Comparison of ENCODE assay signal across 15 cellular contexts in the genomic region with DNA sequence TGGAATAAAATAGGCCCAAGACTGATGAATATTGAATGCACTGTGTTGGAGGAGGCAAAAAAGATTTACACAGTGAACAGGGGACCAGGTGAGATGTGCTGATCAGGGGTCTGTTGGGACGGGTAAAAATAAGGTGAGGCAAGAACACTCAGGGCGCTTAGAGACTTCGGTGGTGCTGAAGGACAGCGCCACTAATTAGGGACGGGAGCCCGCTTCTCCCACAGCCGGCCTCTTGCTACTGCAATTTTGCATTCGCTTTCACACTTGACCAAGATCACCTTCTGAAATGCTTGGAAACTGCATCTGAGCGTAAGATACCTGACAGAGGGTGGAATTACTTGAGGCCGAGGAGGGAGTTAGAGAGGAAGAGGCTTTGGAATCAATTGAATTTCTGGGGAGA. TPM values are rescaled to one million over a fixed set of nuclear protein-coding genes. Genes with fewer than 3 reads are reported as not detected.
A peak's percentile ranks its signal among the peaks of the same experiment; 100 is the strongest.
DNase-seq lines count a peak whose midpoint lies in the region; ATAC-seq and TF ChIP-seq lines count a peak whose summit lies in the region.
"Had no signal": no experiment of that assay in that cellular context is flagged by ENCODE, and none has a peak within 500 bp of the region (broad histone marks: within the 10 kb centered on the region; RNA-seq: fewer than 3 reads in every experiment).

No MANE protein-coding gene starts in this region.

- no peak for TF ChIP-seq POLR2A in breast epithelium (IDR thresholded peaks at IDR 0.05)

- BruUV-seq in MCF 10A (replicated peaks; lab: Mats Ljungman, UMichigan): no TSS peak

- H2AFZ ChIP-seq in Karpas-422 (ENCODE audit: low read length): no peak overlapping the region
- H2AFZ ChIP-seq: parathyroid adenoma had no signal

- H3K27ac ChIP-seq in breast epithelium: no peak overlapping the region
- H3K27ac ChIP-seq in Karpas-422 (ENCODE audit: low read length): no peak overlapping the region
- H3K27ac ChIP-seq in colonic mucosa: no peak overlapping the region
- H3K27ac ChIP-seq: parathyroid adenoma, thoracic aorta had no signal

- H3K4me3 ChIP-seq in breast epithelium: no peak overlapping the region
- no peak overlapping the region for H3K4me3 ChIP-seq in astrocyte of the spinal cord (ENCODE audit: low read depth, low read length)
- H3K4me3 ChIP-seq in Karpas-422 (ENCODE audit: low read length): no peak overlapping the region
- no peak overlapping the region for H3K4me3 ChIP-seq in colonic mucosa
- H3K4me3 ChIP-seq: thoracic aorta had no signal

- no peaks in the 10 kb centered on the region for H3K4me1 Mint-ChIP-seq in MCF 10A (ENCODE audit: insufficient read depth, unreplicated experiment)

- H3K27ac Mint-ChIP-seq in MCF 10A (ENCODE audit: low read depth, unreplicated experiment): no peak overlapping the region
- H3K27ac Mint-ChIP-seq: activated naive CD8-positive, alpha-beta T cell; immature natural killer cell had no signal

- intact Hi-C loops in MCF 10A (cut with micrococcal nuclease) (no loop called here), breast epithelium (cut with DNase I; ENCODE audit: low total_unique reads) (no loop called here), colonic mucosa (cut with DNase I) (no loop called here)

- H3K4me2 ChIP-seq in Karpas-422 (ENCODE audit: low read depth, low read length, poor library complexity, severe bottlenecking): no peak overlapping the region

- peaks cover 5% of the 10 kb centered on the region for H3K9me3 Mint-ChIP-seq in MCF 10A (ENCODE audit: unreplicated experiment)

- no peak for ATAC-seq in GM21526 (IDR thresholded peaks at IDR 0.05; ENCODE audit: low FRiP score, unreplicated experiment)

- H3K27me3 ChIP-seq in breast epithelium (peaks cover 0 to 83% of the 10 kb centered on the region in 2 donors), Karpas-422 (ENCODE audit: low read length) (no peaks in the 10 kb centered on the region), colonic mucosa (peaks cover 18% of the 10 kb centered on the region)

- H4K20me1 ChIP-seq in Karpas-422 (ENCODE audit: insufficient read depth, low read depth, low read length): no peaks in the 10 kb centered on the region

- no peaks in the 10 kb centered on the region for H3K79me2 ChIP-seq in Karpas-422 (ENCODE audit: low read length)
- H3K79me2 ChIP-seq: parathyroid adenoma had no signal

- no peaks in the 10 kb centered on the region for H3K36me3 ChIP-seq in breast epithelium
- H3K36me3 ChIP-seq in Karpas-422 (ENCODE audit: insufficient read depth, low read length): no peaks in the 10 kb centered on the region
- no peaks in the 10 kb centered on the region for H3K36me3 ChIP-seq in colonic mucosa
- H3K36me3 ChIP-seq: thoracic aorta had no signal

- H3K9ac ChIP-seq in Karpas-422 (ENCODE audit: low read length) (no peak overlapping the region), colonic mucosa (ENCODE audit: low read depth in 2 of 2, low read length in 2 of 2) (no peak overlapping the region)
- H3K9ac ChIP-seq: parathyroid adenoma had no signal

- POLR2A ChIA-PET in MCF 10A (lab: Yijun Ruan, JAX): no interaction called here

- H3K4me3 Mint-ChIP-seq in MCF 10A (ENCODE audit: unreplicated experiment): no peak overlapping the region
- H3K4me3 Mint-ChIP-seq: activated naive CD8-positive, alpha-beta T cell; immature natural killer cell had no signal

- CTCF ChIA-PET in MCF 10A (lab: Yijun Ruan, JAX): interaction anchor here (0.9 kb wide), 1 partner anchor 64 kb away, joined by 4 read pairs; no protein-coding TSS in a partner anchor

- in situ Hi-C loops in astrocyte of the spinal cord (cut with HindIII; ENCODE audit: low sequenced_read_pairs): no loop called here

- H3K9me3 ChIP-seq in breast epithelium: no peaks in the 10 kb centered on the region
- no peaks in the 10 kb centered on the region; the same call in none of the 2 replicates for H3K9me3 ChIP-seq in Karpas-422 (ENCODE audit: low read length)
- H3K9me3 ChIP-seq in colonic mucosa: no peaks in the 10 kb centered on the region
- H3K9me3 ChIP-seq: thoracic aorta had no signal

- H3K27me3 Mint-ChIP-seq in MCF 10A (ENCODE audit: insufficient read depth, unreplicated experiment): peaks cover 58% of the 10 kb centered on the region

- no peak for TF ChIP-seq CTCF in MCF 10A (IDR thresholded peaks at IDR 0.05; ENCODE audit: unreplicated experiment)
- no peak for TF ChIP-seq CTCF in breast epithelium (IDR thresholded peaks at IDR 0.05)
- TF ChIP-seq CTCF in astrocyte of the spinal cord (IDR thresholded peaks at IDR 0.05; ENCODE audit: low read depth, low read length): no peak
- no peak for TF ChIP-seq CTCF in colonic mucosa (IDR thresholded peaks at IDR 0.05)

- DNase-seq in MCF 10A (ENCODE audit: unreplicated experiment) (peak; percentile 31), breast epithelium (ENCODE audit: low spot score in 2 of 2) (no peak), astrocyte of the spinal cord (ENCODE audit: low read depth, low spot score) (peak; percentile 3), iPS-NIHi7 (ENCODE audit: extremely low spot score) (peak; percentile 74), NCI-H526 (lab: John Stamatoyannopoulos, UW) (no peak), Karpas-422 (no peak), colonic mucosa (no peak)
- DNase-seq: immature natural killer cell, NCI-H2171 treated with DMSO at 0.1 percent for 48 hours had no signal

- no peaks in the 10 kb centered on the region for H3K9me2 ChIP-seq in Karpas-422 (replicated peaks; ENCODE audit: insufficient read depth, low read length)

- H3K36me3 Mint-ChIP-seq in MCF 10A (ENCODE audit: insufficient read depth, unreplicated experiment): no peaks in the 10 kb centered on the region

- H3K4me1 ChIP-seq in breast epithelium (no peaks in the 10 kb centered on the region), Karpas-422 (ENCODE audit: low read length) (no peaks in the 10 kb centered on the region), colonic mucosa (no peaks in the 10 kb centered on the region)
- H3K4me1 ChIP-seq: parathyroid adenoma had no signal

RNA-seq across cellular contexts. Expression of a gene that starts 7.3 kb away (rescaled TPM):
- total RNA-seq in MCF 10A (2022) (not detected in 2 replicates), breast epithelium (not detected), colonic mucosa (not detected)
- total RNA-seq in Karpas-422 (2014; rRNA removed; shearing (Covaris generic); ENCODE audit: low replicate concordance): not detected in 2 replicates
- total RNA-seq: chondrocyte, fibroblast of lung, thoracic aorta had no signal

Comparison
In these comparisons a context has a peak if more than half of its experiments do, and no peak if none do; other contexts are left out.
1. DNase-seq: peak in MCF 10A (single experiment), astrocyte of the spinal cord (single experiment) and iPS-NIHi7 (single experiment); none in breast epithelium (0 of 2), NCI-H526 (0 of 2), Karpas-422 (single experiment) and colonic mucosa (single experiment).